ENCODE assay signal across 7 cellular contexts in the genomic region with DNA sequence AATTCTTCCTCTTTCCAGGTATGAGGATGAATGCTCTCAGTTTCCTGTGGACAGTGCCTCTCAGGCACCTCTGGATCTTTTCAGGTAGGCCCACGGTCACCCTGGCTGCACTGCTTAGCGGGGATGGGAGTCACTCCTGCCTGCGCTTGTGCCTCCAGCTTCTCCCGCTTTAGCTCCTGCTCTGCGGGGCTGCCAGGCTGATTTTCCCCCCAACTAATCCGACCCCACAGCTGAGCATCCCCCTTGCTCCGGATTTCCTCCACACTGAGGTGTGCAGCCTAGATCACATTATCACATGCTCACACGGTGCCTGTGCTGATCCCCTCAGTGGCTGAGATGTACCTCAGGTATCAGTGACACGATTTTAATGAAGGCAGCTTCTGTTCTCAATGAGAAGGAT.
"Had no signal": no experiment of that assay in that cellular context is flagged by ENCODE, and none has a peak within 500 bp of the region (broad histone marks: within the 10 kb centered on the region; RNA-seq: fewer than 3 reads in every experiment).

No MANE protein-coding gene starts in this region.

- H3K9me3 ChIP-seq: HAP-1 had no signal

- H2AFZ ChIP-seq: GM23338 had no signal

- H3K27ac ChIP-seq: HL-60 had no signal

- H3K4me2 ChIP-seq: GM23338 had no signal

- H3K36me3 ChIP-seq: HAP-1 had no signal

- FAIRE-seq: HepG2 had no signal

- DNase-seq: H7, HFFc6, KBM-7 had no signal

- H3K4me3 ChIP-seq: GM23338, HAP-1 had no signal

- H3K4me1 ChIP-seq: HAP-1 had no signal
